In genomic region chr1:53111073-53111556, GRCh38 we compare ENCODE assay signal across 1 cellular context.
TF ChIP-seq lines count a peak whose summit lies in the region.

No MANE protein-coding gene starts in this region.

TF ChIP-seq in HepG2, 621 proteins besides CTCF, POLR2A, EP300 and RAD21 (continued from another document and continues in another):
- TF ChIP-seq HNF1A (IDR thresholded peaks at IDR 0.05; ENCODE audit: low read depth) (no peak), HNF1A (CRISPR knock-in tag; IDR thresholded peaks at IDR 0.05; ENCODE audit: borderline replicate concordance) (no peak), WIZ (CRISPR knock-in tag; IDR thresholded peaks at IDR 0.05) (0 out of 2 replicates have a peak, but pooled peaks have one; percentile 35), STAT6 (CRISPR knock-in tag; IDR thresholded peaks at IDR 0.05; ENCODE audit: borderline replicate concordance) (no peak), ZNF367 (CRISPR knock-in tag; IDR thresholded peaks at IDR 0.05; ENCODE audit: borderline replicate concordance) (no peak), GPBP1L1 (CRISPR knock-in tag; IDR thresholded peaks at IDR 0.05) (no peak), SIX4 (CRISPR knock-in tag; IDR thresholded peaks at IDR 0.05) (no peak), CEBPG (CRISPR knock-in tag; IDR thresholded peaks at IDR 0.05) (0 out of 2 replicates have a peak, but pooled peaks have one; percentile 6), ZNF513 (CRISPR knock-in tag; conservative IDR thresholded peaks at IDR 0.05) (no peak), MNT (IDR thresholded peaks at IDR 0.05) (peak; percentile 61), ZNF792 (CRISPR knock-in tag; IDR thresholded peaks at IDR 0.05) (peak; percentile 66; the same call in 1 of the 2 replicates), TOE1 (CRISPR knock-in tag; IDR thresholded peaks at IDR 0.05) (no peak), SMC3 (IDR thresholded peaks at IDR 0.05; ENCODE audit: low read length) (no peak), JUNB (CRISPR knock-in tag; IDR thresholded peaks at IDR 0.05; ENCODE audit: borderline replicate concordance) (peak; percentile 37; the same call in 1 of the 2 replicates), ZSCAN31 (CRISPR knock-in tag; IDR thresholded peaks at IDR 0.05; ENCODE audit: low read depth) (no peak), TEF (CRISPR knock-in tag; IDR thresholded peaks at IDR 0.05) (no peak), ZFP91 (CRISPR knock-in tag; IDR thresholded peaks at IDR 0.05; ENCODE audit: borderline replicate concordance) (peak; percentile 70; the same call in 1 of the 2 replicates), ZNF598 (CRISPR knock-in tag; IDR thresholded peaks at IDR 0.05; ENCODE audit: borderline replicate concordance) (peak; percentile 18; the same call in 1 of the 2 replicates), HMG20B (CRISPR knock-in tag; conservative IDR thresholded peaks at IDR 0.05) (no peak), ZIK1 (CRISPR knock-in tag; IDR thresholded peaks at IDR 0.05; ENCODE audit: borderline replicate concordance, low read depth) (no peak), ZNF441 (CRISPR knock-in tag; IDR thresholded peaks at IDR 0.05; ENCODE audit: borderline replicate concordance) (peak; percentile 87), TRIM22 (IDR thresholded peaks at IDR 0.05) (no peak), HMGXB3 (CRISPR knock-in tag; IDR thresholded peaks at IDR 0.05; ENCODE audit: borderline replicate concordance) (no peak), PBX2 (CRISPR knock-in tag; IDR thresholded peaks at IDR 0.05) (no peak), MED13 (CRISPR knock-in tag; IDR thresholded peaks at IDR 0.05) (no peak), ZNF589 (CRISPR knock-in tag; conservative IDR thresholded peaks at IDR 0.05) (no peak; the same call in 1 of the 2 replicates), YY1 (IDR thresholded peaks at IDR 0.05; ENCODE audit: insufficient read depth, insufficient replicate concordance, low read depth, low read length) (peak; percentile 65), TP53 (CRISPR knock-in tag; conservative IDR thresholded peaks at IDR 0.05) (no peak), CREBL2 (CRISPR knock-in tag; IDR thresholded peaks at IDR 0.05; ENCODE audit: borderline replicate concordance) (no peak), ZNF782 (CRISPR knock-in tag; IDR thresholded peaks at IDR 0.05; ENCODE audit: borderline replicate concordance) (no peak), PHF8 (CRISPR knock-in tag; IDR thresholded peaks at IDR 0.05) (no peak), HOXA5 (CRISPR knock-in tag; IDR thresholded peaks at IDR 0.05) (no peak), ZNF354B (CRISPR knock-in tag; IDR thresholded peaks at IDR 0.05) (no peak), EEA1 (CRISPR knock-in tag; IDR thresholded peaks at IDR 0.05; ENCODE audit: borderline replicate concordance) (no peak), GATAD1 (CRISPR knock-in tag; IDR thresholded peaks at IDR 0.05) (no peak), FOXO1 (CRISPR knock-in tag; IDR thresholded peaks at IDR 0.05) (peak; percentile 44; the same call in 1 of the 2 replicates)
